ENCODE assay signal across 1 cellular context in genomic region chr3:31664031-31664430, GRCh38.
TF ChIP-seq lines count a peak whose summit lies in the region.

No MANE protein-coding gene starts in this region.

TF ChIP-seq in HepG2, 621 proteins besides CTCF, POLR2A, EP300 and RAD21:
- peak; percentile 64 for TF ChIP-seq RBM22 (optimal IDR thresholded peaks at IDR 0.05; ENCODE audit: low read length)
- no peak for TF ChIP-seq ZNF619 (CRISPR knock-in tag; IDR thresholded peaks at IDR 0.05)
